ENCODE assay signal across 9 cellular contexts in the genomic region with DNA sequence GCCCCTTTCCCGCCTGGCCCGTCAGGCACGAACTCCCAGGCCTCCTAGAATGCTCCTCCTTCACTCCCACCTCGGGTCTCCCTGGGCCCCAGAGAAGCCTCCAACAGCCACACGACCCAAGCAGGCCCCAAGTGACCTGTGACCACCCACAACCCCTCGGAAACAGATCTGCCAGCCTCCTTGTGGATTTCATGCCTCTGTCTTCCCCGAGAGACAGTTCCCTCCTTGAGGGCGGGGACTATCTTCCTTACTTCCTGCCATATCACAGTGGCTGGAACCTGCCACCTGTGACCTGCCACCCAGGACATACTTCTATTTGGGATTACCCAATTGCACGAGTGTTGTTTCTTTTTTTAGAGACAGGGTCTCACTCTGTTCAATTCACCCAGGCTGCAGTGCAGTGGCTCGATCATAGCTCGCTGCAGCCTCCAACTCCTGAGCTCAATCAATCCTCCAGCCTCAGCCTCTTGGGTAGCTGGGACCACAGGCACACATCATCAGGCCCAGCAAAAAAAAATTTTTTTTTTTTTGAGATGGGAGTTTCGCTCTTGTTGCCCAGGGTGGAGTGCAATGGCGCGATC. TPM values are rescaled to one million over a fixed set of nuclear protein-coding genes. Genes with fewer than 3 reads are reported as not detected.
DNase-seq lines count a peak whose midpoint lies in the region; ATAC-seq and TF ChIP-seq lines count a peak whose summit lies in the region.
"Had no signal": no experiment of that assay in that cellular context is flagged by ENCODE, and none has a peak within 500 bp of the region (broad histone marks: within the 10 kb centered on the region; RNA-seq: fewer than 3 reads in every experiment).

No MANE protein-coding gene starts in this region.

- peak overlapping the region; percentile 41 to 76; a peak in 3 of 4 replicates for H4K8ac ChIP-seq in IMR-90 (ENCODE audit: low read depth in 2 of 2, low read length in 2 of 2)

- TF ChIP-seq POLR2A in IMR-90 (IDR thresholded peaks at IDR 0.05; ENCODE audit: low read depth, low read length), result no peak

- CTCF ChIA-PET in IMR-90 (lab: Yijun Ruan, JAX), result no interaction called here

- H3K79me1 ChIP-seq in IMR-90 (ENCODE audit: low read depth in 1 of 2, low read length in 2 of 2), result peaks cover 10 to 81% of the 10 kb centered on the region in 2 experiments

- H3K4me2 ChIP-seq in IMR-90 (ENCODE audit: low read depth, low read length), result no peak overlapping the region

- H2BK120ac ChIP-seq in IMR-90 (ENCODE audit: low read depth, low read length), result peak overlapping the region; percentile 39; the same call in 1 of the 2 replicates

- H3K27me3 ChIP-seq in IMR-90 (ENCODE audit: control insufficient read depth, insufficient read depth, low read length), result no peaks in the 10 kb centered on the region
- no peaks in the 10 kb centered on the region for H3K27me3 ChIP-seq in colonic mucosa
- H3K27me3 ChIP-seq in rectal smooth muscle tissue (ENCODE audit: control insufficient read depth, insufficient read depth, low read length), result no peaks in the 10 kb centered on the region
- H3K27me3 ChIP-seq: ovary had no signal

- H3K14ac ChIP-seq in IMR-90 (replicated peaks; ENCODE audit: low read depth, low read length), result no peak overlapping the region

- DNase-seq in GM10266 (ENCODE audit: extremely low spot score) (peak; percentile 58), IMR-90 (no peak), colonic mucosa (peak; percentile 45), HPDE6-E6E7 (ENCODE audit: extremely low spot score) (no peak), NCI-H187 (lab: John Stamatoyannopoulos, UW) (no peak)
- no peak for DNase-seq in stimulated activated CD4-positive, alpha-beta T cell treated with anti-CD3 and anti-CD28 coated beads, Interleukin-4, amount 100 ng/mL, for 1 hour

- no peak overlapping the region for H2BK15ac ChIP-seq in IMR-90 (ENCODE audit: low read depth, low read length)

- H3K9me3 ChIP-seq in IMR-90 (ENCODE audit: control insufficient read depth, insufficient read depth, low read length), result no peaks in the 10 kb centered on the region
- no peaks in the 10 kb centered on the region for H3K9me3 ChIP-seq in colonic mucosa
- H3K9me3 ChIP-seq: ovary had no signal

- no peak for TF ChIP-seq RAD21 in IMR-90 (IDR thresholded peaks at IDR 0.05; ENCODE audit: low read length)

- peak overlapping the region; percentile 89 for H3K27ac ChIP-seq in IMR-90 (ENCODE audit: insufficient read depth, low read length)
- peak overlapping the region; percentile 82 for H3K27ac ChIP-seq in colonic mucosa
- peak overlapping the region; percentile 31 for H3K27ac ChIP-seq in rectal smooth muscle tissue (ENCODE audit: low read depth, low read length)

- 0 out of 2 replicates have a peak overlapping the region, but pooled peaks have one; percentile 1 for H3K23ac ChIP-seq in IMR-90 (ENCODE audit: low read depth, low read length)

- no TSS peak for BruUV-seq in IMR-90 (replicated peaks; lab: Mats Ljungman, UMichigan)

- dilution Hi-C loops in IMR-90 (cut with HindIII; ENCODE audit: low sequenced_read_pairs, unreplicated experiment), result no loop called here

- H2AK5ac ChIP-seq in IMR-90 (ENCODE audit: low read depth, low read length), result peak overlapping the region; percentile 82

- TF ChIP-seq CTCF in GM10266 (IDR thresholded peaks at IDR 0.05; ENCODE audit: control insufficient read depth, insufficient read depth, low read depth, missing control alignments), result no peak
- no peak for TF ChIP-seq CTCF in IMR-90 (conservative IDR thresholded peaks at IDR 0.05; ENCODE audit: low read depth, low read length)
- no peak for TF ChIP-seq CTCF in colonic mucosa (IDR thresholded peaks at IDR 0.05)

- H3K4me3 ChIP-seq in IMR-90 (ENCODE audit: insufficient read depth, low read depth, low read length), result no peak overlapping the region
- no peak overlapping the region for H3K4me3 ChIP-seq in colonic mucosa
- H3K4me3 ChIP-seq in rectal smooth muscle tissue (ENCODE audit: low read length), result peak overlapping the region; percentile 36

- H3K18ac ChIP-seq in IMR-90 (ENCODE audit: low read depth, low read length), result no peak overlapping the region; the same call in 1 of the 2 replicates

- H3K36me3 ChIP-seq in IMR-90 (ENCODE audit: control insufficient read depth, insufficient read depth, low read length) (peaks cover 43% of the 10 kb centered on the region), colonic mucosa (peaks cover 11% of the 10 kb centered on the region), rectal smooth muscle tissue (ENCODE audit: control insufficient read depth, insufficient read depth, low read length) (peaks cover 12% of the 10 kb centered on the region)
- H3K36me3 ChIP-seq: ovary had no signal

- H2AK9ac ChIP-seq in IMR-90 (replicated peaks; ENCODE audit: low read depth, low read length, poor library complexity), result peak overlapping the region; percentile 4

- H4K5ac ChIP-seq in IMR-90 (ENCODE audit: low read depth, low read length), result no peak overlapping the region

- 93% methylated on average over 3 of the region's 14 CpGs; no CpG with 5 or more reads in 1 of the 2 experiments for WGBS in IMR-90 (ENCODE audit: extremely low coverage in 2 of 2, insufficient read length in 1 of 2), 2 experiments

- in situ Hi-C loops in IMR-90 (cut with MboI; ENCODE audit: low sequenced_read_pairs), result no loop called here

- H3K56ac ChIP-seq in IMR-90 (ENCODE audit: extremely low read depth, insufficient read depth, low read length), result no peak overlapping the region

- H2AFZ ChIP-seq in IMR-90 (replicated peaks; ENCODE audit: low read length, poor library complexity), result peak overlapping the region; percentile 2

- peaks cover 7% of the 10 kb centered on the region; the same call in 1 of the 2 replicates for H3K4me1 ChIP-seq in IMR-90 (ENCODE audit: control insufficient read depth, insufficient read depth, low read length)
- peaks cover 20% of the 10 kb centered on the region for H3K4me1 ChIP-seq in colonic mucosa
- H3K4me1 ChIP-seq in rectal smooth muscle tissue (ENCODE audit: control insufficient read depth, insufficient read depth, low read length), result peaks cover 13% of the 10 kb centered on the region

- peak overlapping the region; percentile 38; the same call in 1 of the 2 replicates for H2BK20ac ChIP-seq in IMR-90 (ENCODE audit: low read depth, low read length)

- intact Hi-C loops in IMR-90 (cut with micrococcal nuclease) (no loop called here), colonic mucosa (cut with DNase I) (no loop called here)

- H3K9ac ChIP-seq in IMR-90 (ENCODE audit: low read depth, low read length) (0 out of 2 replicates have a peak overlapping the region, but pooled peaks have one; percentile 18), colonic mucosa (ENCODE audit: low read depth in 2 of 2, low read length in 2 of 2) (peak overlapping the region; percentile 76 to 97), rectal smooth muscle tissue (ENCODE audit: low read length) (no peak overlapping the region)

- no peaks in the 10 kb centered on the region; the same call in 1 of the 2 replicates for H3K9me1 ChIP-seq in IMR-90 (ENCODE audit: insufficient read depth, low read length)

- H4K20me1 ChIP-seq in IMR-90 (ENCODE audit: insufficient read depth, low read length), result peaks cover 69% of the 10 kb centered on the region

- peak overlapping the region; percentile 43 for H2BK5ac ChIP-seq in IMR-90 (ENCODE audit: low read depth, low read length, poor library complexity, severe bottlenecking)

- POLR2A ChIA-PET in IMR-90 (lab: Charles Lee; ENCODE audit: unreplicated experiment), result no interaction called here

- peak overlapping the region; percentile 56; the same call in 1 of the 2 replicates for H4K91ac ChIP-seq in IMR-90 (ENCODE audit: insufficient read depth, low read depth, low read length)

- H3K4ac ChIP-seq in IMR-90 (ENCODE audit: low read depth, low read length), result peak overlapping the region; percentile 44

- no peak for ATAC-seq in IMR-90 (ENCODE audit: low read depth)
- no peak for ATAC-seq in GM18858 (IDR thresholded peaks at IDR 0.05; ENCODE audit: unreplicated experiment)

TF ChIP-seq in IMR-90, 13 proteins besides CTCF, POLR2A, EP300 and RAD21:
- no peak for TF ChIP-seq SMC3 (IDR thresholded peaks at IDR 0.05; ENCODE audit: low read depth, low read length)

RNA-seq across cellular contexts. Expression of a gene that starts 25.9 kb away (rescaled TPM):
- total RNA-seq in IMR-90 (2012; rRNA removed) (4.7 and 5.3 TPM in 2 replicates), colonic mucosa (10 to 100 TPM; 84.0 to 90.9 TPM)
- 29.6 and 37.9 TPM in 2 replicates for polyA plus RNA-seq in IMR-90 (2012; rRNA removed)
- 37.7 and 43.0 TPM in 2 replicates for polyA plus RNA-seq in IMR-90 (2012; cell fraction: cytosol; rRNA removed)
- 64.3 and 93.3 TPM in 2 replicates for polyA plus RNA-seq in IMR-90 (2012; cell fraction: nucleus; rRNA removed; ENCODE audit: low replicate concordance)

Comparison
In these comparisons a context has a peak if more than half of its experiments do, and no peak if none do; other contexts are left out.
1. DNase-seq: peak in GM10266 (single experiment) and colonic mucosa (single experiment); none in IMR-90 (single experiment), HPDE6-E6E7 (single experiment), NCI-H187 (0 of 2) and stimulated activated CD4-positive, alpha-beta T cell treated with anti-CD3 and anti-CD28 coated beads, Interleukin-4, amount 100 ng/mL, for 1 hour (single experiment).
2. H3K27ac ChIP-seq: peak in every context shown above with its lines; median percentile 89 in IMR-90; 82 in colonic mucosa; 31 in rectal smooth muscle tissue.
3. RNA of a gene that starts 25.9 kb away (total RNA-seq): 84.0 to 90.9 TPM in colonic mucosa; 4.7 to 5.3 TPM in IMR-90; every median in the first group is over 10 times any median in the second.